ENCODE assay signal across 9 cellular contexts in genomic region chr19:12841094-12841493, GRCh38. TPM values are rescaled to one million over a fixed set of nuclear protein-coding genes. Genes with fewer than 3 reads are reported as not detected.
A peak's percentile ranks its signal among the peaks of the same experiment; 100 is the strongest.
DNase-seq lines count a peak whose midpoint lies in the region; ATAC-seq and TF ChIP-seq lines count a peak whose summit lies in the region.
"Had no signal": no experiment of that assay in that cellular context is flagged by ENCODE, and none has a peak within 500 bp of the region (broad histone marks: within the 10 kb centered on the region; RNA-seq: fewer than 3 reads in every experiment).

No MANE protein-coding gene starts in this region.

- H3K4me2 ChIP-seq in H9 (ENCODE audit: insufficient read depth, insufficient read length, low read length) (peak overlapping the region; percentile 48), PC-9 (peak overlapping the region; percentile 78), trophoblast cell (ENCODE audit: low read length) (peak overlapping the region; percentile 72)

- H2AK5ac ChIP-seq in H9 (ENCODE audit: insufficient read length, low read length) (no peak overlapping the region), trophoblast cell (ENCODE audit: low read length) (no peak overlapping the region)

- no peak overlapping the region for H4K12ac ChIP-seq in trophoblast cell (ENCODE audit: low read depth, low read length)

- no peak overlapping the region for H3K23ac ChIP-seq in H9 (ENCODE audit: insufficient read length, low read depth, low read length)
- H3K23ac ChIP-seq in trophoblast cell (ENCODE audit: low read length): no peak overlapping the region

- intact Hi-C loops in PC-9 (cut with micrococcal nuclease; ENCODE audit: unreplicated experiment): loop anchor here (2.0 kb wide), 1 partner anchor 66 kb away; the partner anchor contains the start of gene HOOK2

- H4K8ac ChIP-seq in H9 (replicated peaks; ENCODE audit: insufficient read length, low read depth, low read length) (no peak overlapping the region), trophoblast cell (ENCODE audit: low read depth, low read length) (no peak overlapping the region)

- no peaks in the 10 kb centered on the region for H3K36me3 ChIP-seq in PC-9 (ENCODE audit: low read depth)
- no peaks in the 10 kb centered on the region for H3K36me3 ChIP-seq in trophoblast cell (ENCODE audit: control insufficient read depth in 1 of 2, insufficient read depth in 2 of 2, low read length in 2 of 2)

- H3K79me2 ChIP-seq in H9 (ENCODE audit: insufficient read depth, low read length): no peaks in the 10 kb centered on the region
- H3K79me2 ChIP-seq in PC-9 (ENCODE audit: low read depth): no peaks in the 10 kb centered on the region
- no peaks in the 10 kb centered on the region for H3K79me2 ChIP-seq in trophoblast cell (ENCODE audit: control insufficient read depth, insufficient read depth, low read length, poor library complexity)

- peaks cover 2% of the 10 kb centered on the region for H3K23me2 ChIP-seq in H9 (ENCODE audit: insufficient read length, low read depth, low read length, poor library complexity, severe bottlenecking)

- H2BK20ac ChIP-seq in H9 (ENCODE audit: low read depth, low read length, poor library complexity, severe bottlenecking): no peak overlapping the region

- H3K4ac ChIP-seq in H9 (ENCODE audit: low read depth, low read length) (no peak overlapping the region), trophoblast cell (ENCODE audit: low read depth, low read length) (no peak overlapping the region)

- H3K79me1 ChIP-seq in H9 (ENCODE audit: insufficient read depth, low read depth, low read length, poor library complexity, severe bottlenecking) (no peaks in the 10 kb centered on the region), trophoblast cell (ENCODE audit: low read length) (no peaks in the 10 kb centered on the region)

- peaks cover 35 to 37% of the 10 kb centered on the region in 2 experiments for H3K4me1 Mint-ChIP-seq in H9

- peak overlapping the region; percentile 95 to 99 (median 99); a peak in 6 of 7 replicates for H3K27ac Mint-ChIP-seq in H9

- BruUV-seq in PC-9 (replicated peaks; lab: Mats Ljungman, UMichigan): no TSS peak

- TF ChIP-seq CTCF in H9 (conservative IDR thresholded peaks at IDR 0.05) (no peak), PC-9 (conservative IDR thresholded peaks at IDR 0.05) (no peak), epithelial cell of esophagus (IDR thresholded peaks at IDR 0.05; ENCODE audit: insufficient read depth, low read depth, low read length, missing control alignments) (no peak)

- H4K91ac ChIP-seq in H9 (ENCODE audit: insufficient read length, low read depth, low read length) (no peak overlapping the region), trophoblast cell (ENCODE audit: low read depth, low read length) (no peak overlapping the region)

- H3K27me3 ChIP-seq in H9 (ENCODE audit: insufficient read depth, low read length) (no peaks in the 10 kb centered on the region), PC-9 (ENCODE audit: insufficient read depth, low read depth) (no peaks in the 10 kb centered on the region), trophoblast cell (ENCODE audit: insufficient read depth, low read length) (peaks cover 12% of the 10 kb centered on the region)

- H3K9ac ChIP-seq in H9 (ENCODE audit: extremely low read depth, insufficient read length, low read length) (no peak overlapping the region), trophoblast cell (ENCODE audit: low read length) (no peak overlapping the region)

- H4K5ac ChIP-seq in H9 (ENCODE audit: insufficient read length, low read depth, low read length): no peak overlapping the region

- H3F3A ChIP-seq in PC-9 (ENCODE audit: insufficient read depth, low read depth): peaks cover 41% of the 10 kb centered on the region

- no peak overlapping the region for H2BK15ac ChIP-seq in H9 (ENCODE audit: low read depth, low read length)

- peak overlapping the region; percentile 64 to 81 for H3K4me3 Mint-ChIP-seq in H9

- H2BK120ac ChIP-seq in H9 (ENCODE audit: low read depth, low read length, poor library complexity, severe bottlenecking) (no peak overlapping the region), trophoblast cell (ENCODE audit: insufficient read depth, low read length, poor library complexity) (no peak overlapping the region)

- CTCF ChIA-PET in PC-9 (lab: Charles Lee): no interaction called here

- no peaks in the 10 kb centered on the region; a peak in 1 of 5 replicates for H3K9me3 Mint-ChIP-seq in H9

- H3K9me3 ChIP-seq in H9 (ENCODE audit: control insufficient read depth, low read depth, low read length) (no peaks in the 10 kb centered on the region), PC-9 (ENCODE audit: insufficient read depth, low read depth) (no peaks in the 10 kb centered on the region), trophoblast cell (ENCODE audit: insufficient read depth, low read depth, low read length) (peaks cover 4% of the 10 kb centered on the region)

- H3T11ph ChIP-seq in H9 (ENCODE audit: low read length): no peak overlapping the region

- DNase-seq in H9: peak; percentile 98
- peak in 1 of 2 experiments; percentile 49 for DNase-seq in PC-9
- peak; percentile 24 for DNase-seq in epithelial cell of esophagus (ENCODE audit: low read depth)
- DNase-seq in trophoblast cell: peak in 1 of 2 donors; percentile 27
- no peak for DNase-seq in effector CD8-positive, alpha-beta T cell (lab: John Stamatoyannopoulos, UW)
- no peak for DNase-seq in pons (ENCODE audit: low spot score)

- H3K4me1 ChIP-seq in H9 (ENCODE audit: insufficient read depth, low read length) (peaks cover 2% of the 10 kb centered on the region; the same call in 1 of the 2 replicates), PC-9 (replicated peaks; ENCODE audit: insufficient read depth) (peaks cover 13% of the 10 kb centered on the region), trophoblast cell (ENCODE audit: control insufficient read depth in 1 of 2, insufficient read depth in 2 of 2, low read length in 2 of 2) (peaks cover 3 to 12% of the 10 kb centered on the region in 2 experiments)

- POLR2A ChIA-PET in PC-9 (lab: Charles Lee; ENCODE audit: unreplicated experiment): no interaction called here

- H2BK12ac ChIP-seq in H9 (ENCODE audit: insufficient read length, low read depth, low read length): no peak overlapping the region
- H2BK12ac ChIP-seq in trophoblast cell (ENCODE audit: low read length): no peak overlapping the region

- no peak for ATAC-seq in HG02759 (IDR thresholded peaks at IDR 0.05; ENCODE audit: unreplicated experiment)
- no peak for ATAC-seq in GM18868 (IDR thresholded peaks at IDR 0.05; ENCODE audit: unreplicated experiment)

- peak overlapping the region; percentile 49; the same call in 1 of the 2 replicates for H3K4me3 ChIP-seq in PC-9
- H3K4me3 ChIP-seq in epithelial cell of esophagus (ENCODE audit: low read length): peak overlapping the region; percentile 21
- peak overlapping the region; percentile 18 for H3K4me3 ChIP-seq in trophoblast cell (ENCODE audit: low read depth, low read length)

- no peak overlapping the region for H3K18ac ChIP-seq in H9 (ENCODE audit: insufficient read length, low read depth, low read length)
- H3K18ac ChIP-seq in trophoblast cell (ENCODE audit: low read length): no peak overlapping the region

- H2AFZ ChIP-seq in H9 (ENCODE audit: low read length): no peak overlapping the region
- peak overlapping the region; percentile 64; the same call in 1 of the 2 replicates for H2AFZ ChIP-seq in PC-9
- peak overlapping the region; percentile 32 for H2AFZ ChIP-seq in trophoblast cell (ENCODE audit: insufficient read depth, low read length, poor library complexity)

- peaks cover 8% of the 10 kb centered on the region for H3K27me3 Mint-ChIP-seq in H9 (ENCODE audit: low read depth)

- no peaks in the 10 kb centered on the region for H4K20me1 ChIP-seq in H9 (ENCODE audit: control insufficient read depth, insufficient read depth, insufficient read length)
- H4K20me1 ChIP-seq in PC-9 (ENCODE audit: insufficient read depth): no peaks in the 10 kb centered on the region

- H2BK5ac ChIP-seq in H9 (ENCODE audit: insufficient read length, low read length): no peak overlapping the region
- H2BK5ac ChIP-seq in trophoblast cell (ENCODE audit: low read depth, low read length, poor library complexity): no peak overlapping the region

- H3K36me3 Mint-ChIP-seq in H9 (ENCODE audit: insufficient read depth in 1 of 3, low read depth in 3 of 3): peaks cover 0 to 8% (median 8%) of the 10 kb centered on the region in 3 experiments; a peak in 6 of 7 replicates

- H3K56ac ChIP-seq in H9 (ENCODE audit: insufficient read length, low read depth, low read length): no peak overlapping the region

- H3K9me2 ChIP-seq in PC-9 (ENCODE audit: insufficient read depth): no peaks in the 10 kb centered on the region

- no CpG with 5 or more reads among the region's 29 CpGs for WGBS in H9 (ENCODE audit: extremely low coverage, insufficient read length, low lambda C conversion rate)
- WGBS in trophoblast cell (ENCODE audit: extremely low coverage, insufficient coverage, insufficient read length): no CpG with 5 or more reads among the region's 29 CpGs

- H3K14ac ChIP-seq in H9 (ENCODE audit: insufficient read depth, low read length) (no peak overlapping the region), trophoblast cell (ENCODE audit: low read length) (no peak overlapping the region)

- no peak overlapping the region for H3K27ac ChIP-seq in H9 (ENCODE audit: insufficient read length, low read depth, low read length)
- H3K27ac ChIP-seq in PC-9: no peak overlapping the region
- H3K27ac ChIP-seq in trophoblast cell (ENCODE audit: low read depth, low read length): no peak overlapping the region

RNA-seq across cellular contexts. Expression of gene MAST1, which starts 2.8 kb away (rescaled TPM):
- total RNA-seq in H9 (2021) (11.8 and 15.1 TPM in 2 replicates), PC-9 (2021) (11.4 and 11.9 TPM in 2 replicates)
- polyA plus RNA-seq in trophoblast cell (2013): 1.8 and 2.4 TPM in 2 replicates

RNA-seq across cellular contexts. Expression of gene RTBDN, which starts 6.7 kb away (rescaled TPM):
- total RNA-seq in H9 (2021): 5.6 and 6.4 TPM in 2 replicates
- total RNA-seq in PC-9 (2021): 0.78 and 1.0 TPM in 2 replicates
- polyA plus RNA-seq in trophoblast cell (2013): 0.22 and 0.33 TPM in 2 replicates
- total RNA-seq: renal cortical epithelial cell had no signal

RNA-seq across cellular contexts. Expression of gene RNASEH2A, which starts 34.7 kb away (rescaled TPM):
- total RNA-seq in H9 (2021) (79.5 and 86.0 TPM in 2 replicates), PC-9 (2021) (38.6 and 60.4 TPM in 2 replicates)
- 16.0 and 17.3 TPM in 2 replicates for polyA plus RNA-seq in trophoblast cell (2013)

RNA-seq across cellular contexts. Expression of gene THSD8, which starts 39.2 kb away (rescaled TPM):
- 45.8 and 48.1 TPM in 2 replicates for total RNA-seq in H9 (2021)
- total RNA-seq in PC-9 (2021): 28.8 and 30.0 TPM in 2 replicates
- 19.0 and 19.9 TPM in 2 replicates for polyA plus RNA-seq in trophoblast cell (2013)
- total RNA-seq: renal cortical epithelial cell had no signal

RNA-seq across cellular contexts. Expression of gene PRDX2, which starts 39.5 kb away (rescaled TPM):
- total RNA-seq in H9 (2021) (468 and 485 TPM in 2 replicates), PC-9 (2021) (268 and 271 TPM in 2 replicates)
- 187 and 189 TPM in 2 replicates for polyA plus RNA-seq in trophoblast cell (2013)

Comparison
In these comparisons a context has a peak if more than half of its experiments do, and no peak if none do; other contexts are left out.
1. DNase-seq: peak in H9 (single experiment) and epithelial cell of esophagus (single experiment); none in effector CD8-positive, alpha-beta T cell (single experiment) and pons (single experiment).
2. Peak in every context shown above with its lines, with median percentiles within 50 percentile points of each other: H3K4me2 ChIP-seq and H3K4me3 ChIP-seq.